ENCODE assay signal across 23 cellular contexts in the genomic region with DNA sequence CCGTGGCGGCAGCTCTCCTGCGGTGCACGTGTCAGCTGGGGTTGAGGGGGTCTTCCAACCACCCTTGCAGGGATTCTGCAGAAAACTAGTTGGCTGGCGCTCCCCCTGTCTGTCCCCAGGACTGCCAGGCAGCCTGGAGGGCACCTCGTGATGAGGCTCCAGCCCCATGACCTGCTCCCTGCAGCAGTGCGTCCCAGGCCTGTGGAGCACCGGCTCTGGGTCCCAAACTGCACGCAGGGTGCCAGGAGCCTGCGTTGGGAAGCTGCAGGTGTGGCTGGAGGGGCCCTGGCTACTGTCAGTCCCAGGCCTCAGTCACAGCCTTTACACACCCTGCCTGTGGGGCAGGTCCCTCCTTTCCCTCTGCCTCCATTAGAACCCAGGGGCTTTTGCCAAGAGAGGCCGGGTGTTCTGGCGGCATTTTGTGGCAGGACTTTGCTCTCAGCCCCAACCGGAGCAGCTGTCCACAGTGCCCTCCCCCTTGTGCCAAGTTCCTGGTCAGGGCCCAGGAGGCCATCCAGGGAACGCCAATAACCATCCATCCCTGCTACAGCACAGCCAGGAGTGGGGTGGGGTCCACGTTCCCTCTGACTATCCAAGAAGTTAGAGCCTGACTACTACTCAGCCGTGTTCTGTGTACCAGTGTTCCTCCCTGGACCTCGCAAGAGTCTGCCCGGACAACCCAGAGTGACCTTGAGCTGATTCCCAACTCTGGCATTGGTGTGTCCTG. TPM values are rescaled to one million over a fixed set of nuclear protein-coding genes. Genes with fewer than 3 reads are reported as not detected.
DNase-seq lines count a peak whose midpoint lies in the region; ATAC-seq, FAIRE-seq and TF ChIP-seq lines count a peak whose summit lies in the region.
"Had no signal": no experiment of that assay in that cellular context is flagged by ENCODE, and none has a peak within 500 bp of the region (broad histone marks: within the 10 kb centered on the region; RNA-seq: fewer than 3 reads in every experiment).

No MANE protein-coding gene starts in this region.

- H3K27me3 ChIP-seq in right cardiac atrium (ENCODE audit: control insufficient read depth, insufficient read depth) (no peaks in the 10 kb centered on the region), pancreas (peaks cover 0 to 5% (median 0%) of the 10 kb centered on the region in 4 donors)

- no peak for DNase-seq in Calu3
- DNase-seq in HuH-7.5 (ENCODE audit: low spot score), result peak; percentile 16
- peak in 1 of 3 donors; percentile 53 for DNase-seq in right cardiac atrium
- peak in 3 of 6 donors; percentile 35 to 73 (median 57) for DNase-seq in pancreas
- DNase-seq in NCI-H128 (lab: John Stamatoyannopoulos, UW; ENCODE audit: unreplicated experiment), result no peak
- no peak for DNase-seq in middle frontal gyrus (ENCODE audit: extremely low spot score, low spot score)
- no peak for DNase-seq in SKM-1 (lab: John Stamatoyannopoulos, UW; ENCODE audit: unreplicated experiment)
- DNase-seq: activated CD4-positive, alpha-beta memory T cell treated with anti-CD3 and anti-CD28 coated beads for 36 hours; activated naive CD4-positive, alpha-beta T cell treated with anti-CD3 and anti-CD28 coated beads for 36 hours; aorta; CD8-positive, alpha-beta memory T cell; DND-41; effector CD4-positive, alpha-beta T cell; mammary epithelial cell; natural killer cell; NCI-H1105 treated with DMSO at 0.1 percent for 48 hours; NCI-H2171; SHP77; stimulated activated CD4-positive, alpha-beta T cell treated with anti-CD3 and anti-CD28 coated beads, Interleukin-4, amount 100 ng/mL, for 1 hour; T-helper 17 cell; WERI-Rb-1 had no signal

- H3K4me3 ChIP-seq in right cardiac atrium (ENCODE audit: low read length) (no peak overlapping the region), pancreas (no peak overlapping the region)
- H3K4me3 ChIP-seq: GM23338, skin epidermis had no signal

- FAIRE-seq in pancreas (lab: Jason Lieb, UNC), result no peak

- WGBS in right cardiac atrium, result 68% methylated on average over 18 of the region's 18 CpGs
- 48 to 49% methylated on average over 18 of the region's 18 CpGs for WGBS in pancreas, 2 donors

- no peak overlapping the region for H3K27ac ChIP-seq in right cardiac atrium (ENCODE audit: low read length)
- no peak overlapping the region for H3K27ac ChIP-seq in pancreas
- H3K27ac ChIP-seq: skin epidermis, WERI-Rb-1 had no signal

- no peaks in the 10 kb centered on the region for H3K9me3 Mint-ChIP-seq in Calu3 (ENCODE audit: low read depth, unreplicated experiment)
- H3K9me3 Mint-ChIP-seq: activated CD4-positive, alpha-beta memory T cell treated with anti-CD3 and anti-CD28 coated beads for 36 hours; activated naive CD4-positive, alpha-beta T cell treated with anti-CD3 and anti-CD28 coated beads for 36 hours; GM23338; natural killer cell had no signal

- peaks cover 4 to 40% (median 5%) of the 10 kb centered on the region in 3 donors for H3K36me3 ChIP-seq in pancreas

- H3K9me3 ChIP-seq in right cardiac atrium (ENCODE audit: control insufficient read depth, low read length) (no peaks in the 10 kb centered on the region), pancreas (no peaks in the 10 kb centered on the region)

- peak; percentile 4 to 6 for ATAC-seq in right cardiac atrium
- ATAC-seq in pancreas, result peak; percentile 36 to 65 (median 50)
- ATAC-seq: GM23338, natural killer cell, T-helper 17 cell had no signal

- CTCF ChIA-PET in Calu3 (lab: Charles Lee), result interaction anchor here (1.4 kb wide), 1 partner anchor 11 kb away, joined by 5 read pairs; no protein-coding TSS in a partner anchor

- peaks cover 22% of the 10 kb centered on the region for H3K4me1 Mint-ChIP-seq in Calu3 (ENCODE audit: low read depth, unreplicated experiment)

- H3K4me1 ChIP-seq in right cardiac atrium (ENCODE audit: control insufficient read depth, insufficient read depth, low read length) (no peaks in the 10 kb centered on the region), pancreas (peaks cover 8 to 19% (median 19%) of the 10 kb centered on the region in 3 donors)

- peaks cover 45% of the 10 kb centered on the region for H3K36me3 Mint-ChIP-seq in Calu3 (ENCODE audit: insufficient read depth, unreplicated experiment)
- H3K36me3 Mint-ChIP-seq: natural killer cell had no signal

- intact Hi-C loops in Calu3 (cut with micrococcal nuclease; ENCODE audit: unreplicated experiment) (no loop called here), right cardiac atrium (cut with DNase I) (no loop called here), pancreas (cut with DNase I) (no loop called here)

- peak overlapping the region; percentile 68 for H3K27ac Mint-ChIP-seq in Calu3 (ENCODE audit: unreplicated experiment)
- H3K27ac Mint-ChIP-seq: activated CD4-positive, alpha-beta memory T cell treated with anti-CD3 and anti-CD28 coated beads for 36 hours; activated naive CD4-positive, alpha-beta T cell treated with anti-CD3 and anti-CD28 coated beads for 36 hours; GM23338; natural killer cell; T-helper 17 cell had no signal

- TF ChIP-seq CTCF in Calu3 (IDR thresholded peaks at IDR 0.05; ENCODE audit: unreplicated experiment), result no peak
- no peak for TF ChIP-seq CTCF in pancreas (IDR thresholded peaks at IDR 0.05)

- no TSS peak for BruUV-seq in Calu3 (replicated peaks; lab: Mats Ljungman, UMichigan)

- no peak overlapping the region for H3K4me3 Mint-ChIP-seq in Calu3 (ENCODE audit: low read depth, unreplicated experiment)
- H3K4me3 Mint-ChIP-seq: activated CD4-positive, alpha-beta memory T cell treated with anti-CD3 and anti-CD28 coated beads for 36 hours; activated naive CD4-positive, alpha-beta T cell treated with anti-CD3 and anti-CD28 coated beads for 36 hours; GM23338; natural killer cell; T-helper 17 cell had no signal

- H3K27me3 Mint-ChIP-seq in Calu3 (ENCODE audit: unreplicated experiment), result peaks cover 52% of the 10 kb centered on the region

RNA-seq across cellular contexts. Expression of gene CHMP6, which starts 9.2 kb away (rescaled TPM):
- total RNA-seq in Calu3 (2022) (25.5 and 27.9 TPM in 2 replicates), right cardiac atrium (10 to 100 TPM; 18.4 to 22.5 (median 19.7) TPM), pancreas (10 to 100 TPM in 4 of 6 donors, 1 to 10 TPM in 2; 9.5 to 15.1 (median 12.4) TPM)
- polyA plus RNA-seq in right cardiac atrium (24.6 TPM), pancreas (10 to 100 TPM; 22.4 to 30.8 TPM)

RNA-seq across cellular contexts. Expression of gene BAIAP2, which starts 34.2 kb away (rescaled TPM):
- total RNA-seq in Calu3 (2022) (58.0 and 58.8 TPM in 2 replicates), right cardiac atrium (10 to 100 TPM; 20.5 to 39.5 (median 33.8) TPM), pancreas (10 to 100 TPM in 3 of 6 donors, 1 to 10 TPM in 3; 4.7 to 13.2 (median 8.6) TPM)
- polyA plus RNA-seq in right cardiac atrium (31.8 TPM), pancreas (10 to 100 TPM; 11.6 to 16.4 TPM)
